Comparison of ENCODE assay signal across 8 cellular contexts in genomic region chr2:43127208-43127940, GRCh38.
DNase-seq lines count a peak whose midpoint lies in the region; ATAC-seq and TF ChIP-seq lines count a peak whose summit lies in the region.

No MANE protein-coding gene starts in this region.

- DNase-seq in NCI-H748 treated with DMSO at 0.1 percent for 48 hours (lab: John Stamatoyannopoulos, UW) (peak; percentile 0), esophagus muscularis mucosa (ENCODE audit: extremely low spot score) (no peak), omental fat pad (ENCODE audit: low spot score) (peak; percentile 55), transverse colon (peak; percentile 84), AG08396 (ENCODE audit: low spot score) (no peak)
- DNase-seq in activated CD8-positive, alpha-beta memory T cell treated with anti-CD3 and anti-CD28 coated beads, Interleukin-2, amount 50 U/mL, for 1 hour (ENCODE audit: extremely low read depth): peak; percentile 76

- H3K4me1 ChIP-seq in esophagus muscularis mucosa (peaks cover 26 to 43% (median 41%) of the 10 kb centered on the region in 4 donors), transverse colon (peaks cover 20 to 60% (median 34%) of the 10 kb centered on the region in 4 donors)

- WGBS in esophagus muscularis mucosa: 82% methylated on average over 21 of the region's 24 CpGs
- WGBS in transverse colon (ENCODE audit: low coverage in 1 of 2), 2 donors: 78 to 87% methylated on average over 3 to 24 of the region's 24 CpGs

- no peaks in the 10 kb centered on the region for H3K9me3 ChIP-seq in esophagus muscularis mucosa
- no peaks in the 10 kb centered on the region for H3K9me3 ChIP-seq in transverse colon

- ATAC-seq in omental fat pad (ENCODE audit: low FRiP score): no peak
- no peak for ATAC-seq in HG02884 (IDR thresholded peaks at IDR 0.05; ENCODE audit: unreplicated experiment)

- TF ChIP-seq CTCF in GM12875 (IDR thresholded peaks at IDR 0.05; ENCODE audit: borderline replicate concordance, insufficient read depth, low read depth, low read length) (peak; percentile 92), esophagus muscularis mucosa (IDR thresholded peaks at IDR 0.05) (peak; percentile 36 to 47 (median 38)), omental fat pad (IDR thresholded peaks at IDR 0.05) (peak in 1 of 3 donors; percentile 6), transverse colon (IDR thresholded peaks at IDR 0.05) (peak; percentile 52 to 78 (median 59))

- H3K27ac ChIP-seq in esophagus muscularis mucosa (replicated peaks in 1 of 4) (peak overlapping the region in 1 of 4 donors; percentile 60), transverse colon (peak overlapping the region; percentile 83 to 89 (median 86))

- TF ChIP-seq EP300 in esophagus muscularis mucosa (IDR thresholded peaks at IDR 0.05) (no peak), transverse colon (IDR thresholded peaks at IDR 0.05; ENCODE audit: low read depth) (no peak)

- H3K4me3 ChIP-seq in GM12875 (ENCODE audit: low read depth, low read length) (no peak overlapping the region), esophagus muscularis mucosa (no peak overlapping the region), transverse colon (no peak overlapping the region)

- intact Hi-C loops in esophagus muscularis mucosa (cut with DNase I): no loop called here
- intact Hi-C loops in transverse colon (cut with DNase I; ENCODE audit: low total_unique reads): no loop called here

- H3K27me3 ChIP-seq in esophagus muscularis mucosa (no peaks in the 10 kb centered on the region), transverse colon (no peaks in the 10 kb centered on the region)

- TF ChIP-seq POLR2A in esophagus muscularis mucosa (IDR thresholded peaks at IDR 0.05; ENCODE audit: low read depth) (no peak), transverse colon (IDR thresholded peaks at IDR 0.05) (no peak)

- in situ Hi-C loops in transverse colon (cut with MboI; ENCODE audit: low pct_ligation_motif_present in 1 of 4, low pct_unique_long_range_greater_than_20kb in 1 of 4, low sequenced_read_pairs in 3 of 4): loop anchor here in 3 of 4 donors (5.0 to 10.0 kb wide), 4 partner anchors 100 to 357 kb away; partner anchors contain the start of gene ZFP36L2 (in 1 of the 3)

- H3K36me3 ChIP-seq in esophagus muscularis mucosa (no peaks in the 10 kb centered on the region), transverse colon (no peaks in the 10 kb centered on the region)

Comparison
In these comparisons a context has a peak if more than half of its experiments do, and no peak if none do; other contexts are left out.
1. DNase-seq: peak in NCI-H748 treated with DMSO at 0.1 percent for 48 hours (single experiment), activated CD8-positive, alpha-beta memory T cell treated with anti-CD3 and anti-CD28 coated beads, Interleukin-2, amount 50 U/mL, for 1 hour (single experiment), omental fat pad (single experiment) and transverse colon (single experiment); none in esophagus muscularis mucosa (single experiment) and AG08396 (single experiment).